ENCODE assay signal across 1 cellular context in genomic region chr1:156128749-156129682, GRCh38.
TF ChIP-seq lines count a peak whose summit lies in the region.

No MANE protein-coding gene starts in this region.

TF ChIP-seq in H1, 55 proteins besides CTCF, POLR2A, EP300 and RAD21:
- TF ChIP-seq SAP30 (IDR thresholded peaks at IDR 0.05; ENCODE audit: insufficient read depth, insufficient replicate concordance, low read length) (no peak), ATF2 (IDR thresholded peaks at IDR 0.05; ENCODE audit: low read length) (no peak), RBBP5 (IDR thresholded peaks at IDR 0.05; ENCODE audit: borderline replicate concordance, low read depth, low read length) (no peak), ZNF274 (IDR thresholded peaks at IDR 0.05; ENCODE audit: borderline replicate concordance, extremely low read depth, low read length) (no peak), SIX5 (IDR thresholded peaks at IDR 0.05; ENCODE audit: low read depth, low read length) (no peak), KDM4A (IDR thresholded peaks at IDR 0.05; ENCODE audit: low read depth, low read length, severe bottlenecking) (no peak), EZH2 (IDR thresholded peaks at IDR 0.05; ENCODE audit: low read depth, low read length, severe bottlenecking) (no peak), SUZ12 (IDR thresholded peaks at IDR 0.05; ENCODE audit: low read length) (no peak), CEBPB (IDR thresholded peaks at IDR 0.05; ENCODE audit: low read depth, low read length) (no peak), CBX5 (IDR thresholded peaks at IDR 0.05; ENCODE audit: low read depth, low read length) (no peak), CHD2 (IDR thresholded peaks at IDR 0.05; ENCODE audit: low read length) (no peak), ASH2L (IDR thresholded peaks at IDR 0.05; ENCODE audit: low read length) (no peak)
